1 cellular context compared by ENCODE assay signal in genomic region chr20:44404204-44405181, GRCh38.
A peak's percentile ranks its signal among the peaks of the same experiment; 100 is the strongest.
TF ChIP-seq lines count a peak whose summit lies in the region.

No MANE protein-coding gene starts in this region.

TF ChIP-seq in HepG2, 621 proteins besides CTCF, POLR2A, EP300 and RAD21 (continued from another document and continues in another):
- TF ChIP-seq PAXIP1 (CRISPR knock-in tag; conservative IDR thresholded peaks at IDR 0.05): no peak
- TF ChIP-seq SCMH1 (CRISPR knock-in tag; IDR thresholded peaks at IDR 0.05; ENCODE audit: borderline replicate concordance): no peak
- 0 out of 2 replicates have a peak, but pooled peaks have one; percentile 55 for TF ChIP-seq THAP7 (CRISPR knock-in tag; IDR thresholded peaks at IDR 0.05)
- 0 out of 2 replicates have a peak, but pooled peaks have one; percentile 60 for TF ChIP-seq ZNF678 (CRISPR knock-in tag; IDR thresholded peaks at IDR 0.05)
- no peak; the same call in 1 of the 2 replicates for TF ChIP-seq ZNF230 (CRISPR knock-in tag; IDR thresholded peaks at IDR 0.05)
- 0 out of 2 replicates have a peak, but pooled peaks have one; percentile 26 for TF ChIP-seq BORCS8-MEF2B (CRISPR knock-in tag; IDR thresholded peaks at IDR 0.05)
- 0 out of 2 replicates have a peak, but pooled peaks have one; percentile 31 for TF ChIP-seq DPF2 (CRISPR knock-in tag; IDR thresholded peaks at IDR 0.05; ENCODE audit: borderline replicate concordance, low read depth)
- no peak for TF ChIP-seq NFYC (CRISPR knock-in tag; IDR thresholded peaks at IDR 0.05)
- TF ChIP-seq ARID4A (CRISPR knock-in tag; IDR thresholded peaks at IDR 0.05; ENCODE audit: borderline replicate concordance): no peak
- TF ChIP-seq STAT6 (CRISPR knock-in tag; IDR thresholded peaks at IDR 0.05; ENCODE audit: borderline replicate concordance): 0 out of 2 replicates have a peak, but pooled peaks have one; percentile 32
- no peak for TF ChIP-seq HNF1A (IDR thresholded peaks at IDR 0.05; ENCODE audit: low read depth)
- TF ChIP-seq HNF1A (CRISPR knock-in tag; IDR thresholded peaks at IDR 0.05; ENCODE audit: borderline replicate concordance): 0 out of 2 replicates have a peak, but pooled peaks have one; percentile 46
- no peak for TF ChIP-seq BCLAF1 (IDR thresholded peaks at IDR 0.05)
- 0 out of 2 replicates have a peak, but pooled peaks have one; percentile 21 for TF ChIP-seq ZNF747 (CRISPR knock-in tag; IDR thresholded peaks at IDR 0.05; ENCODE audit: borderline replicate concordance)
- no peak for TF ChIP-seq CREBL2 (CRISPR knock-in tag; IDR thresholded peaks at IDR 0.05; ENCODE audit: borderline replicate concordance)
- 0 out of 2 replicates have a peak, but pooled peaks have one; percentile 28 for TF ChIP-seq NRL (CRISPR knock-in tag; IDR thresholded peaks at IDR 0.05; ENCODE audit: borderline replicate concordance)
- TF ChIP-seq NFE2L2 (IDR thresholded peaks at IDR 0.05; ENCODE audit: low read length): no peak
- TF ChIP-seq MYNN (CRISPR knock-in tag; IDR thresholded peaks at IDR 0.05; ENCODE audit: low read depth): no peak
- TF ChIP-seq IRF1 (CRISPR knock-in tag; IDR thresholded peaks at IDR 0.05; ENCODE audit: low read depth): no peak
- TF ChIP-seq NR2F2 (IDR thresholded peaks at IDR 0.05; ENCODE audit: borderline replicate concordance, low read depth): no peak
- TF ChIP-seq ZNF432 (CRISPR knock-in tag; IDR thresholded peaks at IDR 0.05; ENCODE audit: borderline replicate concordance): peak; percentile 76; the same call in 1 of the 2 replicates
- peak; percentile 55; the same call in 1 of the 2 replicates for TF ChIP-seq SRY (CRISPR knock-in tag; IDR thresholded peaks at IDR 0.05)
- TF ChIP-seq FOXK2 (IDR thresholded peaks at IDR 0.05): peak; percentile 42; the same call in 1 of the 2 replicates
- TF ChIP-seq TFDP1 (CRISPR knock-in tag; IDR thresholded peaks at IDR 0.05; ENCODE audit: borderline replicate concordance): no peak
- TF ChIP-seq DBP (CRISPR knock-in tag; IDR thresholded peaks at IDR 0.05; ENCODE audit: not compliant biosample characterization): no peak
- TF ChIP-seq FOXC1 (CRISPR knock-in tag; IDR thresholded peaks at IDR 0.05; ENCODE audit: borderline replicate concordance): 0 out of 2 replicates have a peak, but pooled peaks have one; percentile 12
- peak; percentile 92 for TF ChIP-seq HNRNPL (IDR thresholded peaks at IDR 0.05; ENCODE audit: low read depth, low read length)
- peak; percentile 94 for TF ChIP-seq POLR2AphosphoS5 (IDR thresholded peaks at IDR 0.05; ENCODE audit: low read depth, low read length)
